8 cellular contexts compared by ENCODE assay signal in the genomic region with DNA sequence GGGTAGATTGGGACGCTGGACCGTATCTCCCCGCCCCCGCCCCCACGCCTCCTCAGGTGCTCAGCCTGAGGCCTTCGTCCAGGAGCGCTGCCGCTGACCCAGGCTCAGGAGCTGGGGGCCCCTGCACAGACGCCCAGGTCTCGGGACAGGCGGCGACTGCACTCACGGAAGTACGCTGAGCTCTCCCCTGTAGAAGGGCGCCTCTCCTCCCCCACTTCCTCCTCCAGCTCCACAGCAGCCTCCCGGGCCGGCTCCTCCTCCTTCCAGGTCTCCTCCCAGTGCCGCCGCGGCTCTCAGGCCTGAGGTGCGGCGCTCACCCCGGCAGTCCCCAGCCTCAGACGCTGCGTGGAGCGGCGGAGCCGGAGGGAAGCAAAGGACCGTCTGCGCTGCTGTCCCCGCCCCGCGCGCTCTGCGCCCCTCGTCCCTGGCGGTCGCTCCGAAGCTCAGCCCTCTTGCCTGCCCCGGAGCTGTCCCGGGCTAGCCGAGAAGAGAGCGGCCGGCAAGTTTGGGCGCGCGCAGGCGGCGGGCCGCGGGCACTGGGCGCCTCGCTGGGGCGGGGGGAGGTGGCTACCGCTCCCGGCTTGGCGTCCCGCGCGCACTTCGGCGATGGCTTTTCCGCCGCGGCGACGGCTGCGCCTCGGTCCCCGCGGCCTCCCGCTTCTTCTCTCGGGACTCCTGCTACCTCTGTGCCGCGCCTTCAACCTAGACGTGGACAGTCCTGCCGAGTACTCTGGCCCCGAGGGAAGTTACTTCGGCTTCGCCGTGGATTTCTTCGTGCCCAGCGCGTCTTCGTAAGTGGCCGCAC. TPM values are rescaled to one million over a fixed set of nuclear protein-coding genes. Genes with fewer than 3 reads are reported as not detected.
DNase-seq lines count a peak whose midpoint lies in the region; ATAC-seq, FAIRE-seq and TF ChIP-seq lines count a peak whose summit lies in the region.

TSS of gene ITGAV (plus strand) at position 324 of the 805 bp plus-strand sequence. CDS start at position 607, 283 bp downstream.

- peaks cover 34% of the 10 kb centered on the region for H3K4me1 Mint-ChIP-seq in activated T-cell treated with anti-CD3 and anti-CD28 coated beads, Interleukin-2, amount 50 U/mL, for 24 hours (ENCODE audit: low read depth)

- no peaks in the 10 kb centered on the region for H3K36me3 Mint-ChIP-seq in activated T-cell treated with anti-CD3 and anti-CD28 coated beads, Interleukin-2, amount 50 U/mL, for 24 hours (ENCODE audit: low read depth)

- DNase-seq in D721Med (ENCODE audit: insufficient read length, low spot score) (peak; percentile 50), HTR-8/SVneo (ENCODE audit: insufficient read length, low spot score) (peak; percentile 85), OCI-M1 (lab: John Stamatoyannopoulos, UW) (peak; percentile 92)
- peak; percentile 89 for DNase-seq in activated T-cell treated with anti-CD3 and anti-CD28 coated beads, Interleukin-2, amount 50 U/mL, for 24 hours
- DNase-seq in stimulated activated CD8-positive, alpha-beta memory T cell treated with anti-CD3 and anti-CD28 coated beads, Interleukin-4, amount 100 ng/mL, for 48 hours: peak; percentile 87

- H3K27ac ChIP-seq in esophagus (ENCODE audit: low read depth in 2 of 2, low read length in 1 of 2): peak within 1 kb of the TSS; percentile 97 to 99

- TF ChIP-seq CTCF in D721Med (IDR thresholded peaks at IDR 0.05; ENCODE audit: insufficient read depth, missing control alignments): no peak

- H3K27me3 ChIP-seq in esophagus (ENCODE audit: control insufficient read depth in 1 of 2, insufficient read depth in 2 of 2, low read length in 2 of 2) (no peaks in the 10 kb centered on the region), mucosa of stomach (ENCODE audit: control insufficient read depth, insufficient read depth, low read length) (no peaks in the 10 kb centered on the region)

- H3K9me3 ChIP-seq in esophagus (ENCODE audit: control insufficient read depth in 2 of 2, insufficient read depth in 1 of 2, low read depth in 1 of 2, low read length in 1 of 2): no peaks in the 10 kb centered on the region
- no peaks in the 10 kb centered on the region for H3K9me3 ChIP-seq in mucosa of stomach (ENCODE audit: control insufficient read depth, low read length)

- WGBS in esophagus, 2 donors: 1% methylated on average over 78 to 86 of the region's 86 CpGs

- H3K4me3 Mint-ChIP-seq in activated T-cell treated with anti-CD3 and anti-CD28 coated beads, Interleukin-2, amount 50 U/mL, for 24 hours: peak within 1 kb of the TSS; percentile 76

- H3K9me3 Mint-ChIP-seq in activated T-cell treated with anti-CD3 and anti-CD28 coated beads, Interleukin-2, amount 50 U/mL, for 24 hours: no peaks in the 10 kb centered on the region

- H3K4me1 ChIP-seq in esophagus (ENCODE audit: control insufficient read depth in 2 of 2, insufficient read depth in 2 of 2, low read length in 1 of 2): no peaks in the 10 kb centered on the region
- peaks cover 17% of the 10 kb centered on the region for H3K4me1 ChIP-seq in mucosa of stomach (ENCODE audit: control insufficient read depth, insufficient read depth, low read length)

- FAIRE-seq in D721Med (lab: Jason Lieb, UNC): no peak
- FAIRE-seq in HTR-8/SVneo (lab: Jason Lieb, UNC): no peak

- peak within 1 kb of the TSS; percentile 97 for H3K9ac ChIP-seq in mucosa of stomach (ENCODE audit: low read length)

- H3K27me3 Mint-ChIP-seq in activated T-cell treated with anti-CD3 and anti-CD28 coated beads, Interleukin-2, amount 50 U/mL, for 24 hours: no peaks in the 10 kb centered on the region

- H3K4me3 ChIP-seq in esophagus (ENCODE audit: low read depth in 1 of 2, low read length in 2 of 2) (peak within 1 kb of the TSS; percentile 96 to 97), mucosa of stomach (ENCODE audit: low read length) (peak within 1 kb of the TSS; percentile 94)

- H3K27ac Mint-ChIP-seq in activated T-cell treated with anti-CD3 and anti-CD28 coated beads, Interleukin-2, amount 50 U/mL, for 24 hours: peak within 1 kb of the TSS; percentile 89

- peak; percentile 97 for ATAC-seq in GM21367 (IDR thresholded peaks at IDR 0.05; ENCODE audit: unreplicated experiment)

- no peaks in the 10 kb centered on the region for H3K36me3 ChIP-seq in esophagus (ENCODE audit: control insufficient read depth in 2 of 2, insufficient read depth in 2 of 2, low read length in 1 of 2)
- H3K36me3 ChIP-seq in mucosa of stomach (ENCODE audit: control insufficient read depth, insufficient read depth, low read length): no peaks in the 10 kb centered on the region

RNA-seq across cellular contexts. Expression of gene ITGAV, which starts in this region (rescaled TPM):
- polyA plus RNA-seq in esophagus: 1 to 10 TPM; 5.8 to 9.8 TPM

Comparison
In these comparisons a context has a peak if more than half of its experiments do, and no peak if none do; other contexts are left out.
1. Peak in every context shown above with its lines: DNase-seq, ATAC-seq, H3K4me3 ChIP-seq and H3K27ac ChIP-seq.